In genomic region chr2:160044728-160045127, GRCh38 we compare ENCODE assay signal across 18 cellular contexts. TPM values are rescaled to one million over a fixed set of nuclear protein-coding genes. Genes with fewer than 3 reads are reported as not detected.
DNase-seq lines count a peak whose midpoint lies in the region; ATAC-seq and TF ChIP-seq lines count a peak whose summit lies in the region.
"Had no signal": no experiment of that assay in that cellular context is flagged by ENCODE, and none has a peak within 500 bp of the region (broad histone marks: within the 10 kb centered on the region; RNA-seq: fewer than 3 reads in every experiment).

No MANE protein-coding gene starts in this region.

- TF ChIP-seq POLR2A in esophagus muscularis mucosa (IDR thresholded peaks at IDR 0.05; ENCODE audit: low read depth) = no peak

- TF ChIP-seq CTCF in WTC11 (IDR thresholded peaks at IDR 0.05) (no peak), esophagus muscularis mucosa (IDR thresholded peaks at IDR 0.05) (no peak), osteoblast (IDR thresholded peaks at IDR 0.05; ENCODE audit: extremely low read depth, low read depth, low read length) (no peak), foreskin keratinocyte (conservative IDR thresholded peaks at IDR 0.05) (no peak)

- no peak overlapping the region for H3K27ac Mint-ChIP-seq in WTC11
- H3K27ac Mint-ChIP-seq: CD4-positive, alpha-beta memory T cell; IgD-negative memory B cell had no signal

- no peaks in the 10 kb centered on the region for H3K9me3 Mint-ChIP-seq in WTC11
- H3K9me3 Mint-ChIP-seq: IgD-negative memory B cell had no signal

- TF ChIP-seq EP300 in esophagus muscularis mucosa (IDR thresholded peaks at IDR 0.05) = no peak

- H3K4me1 ChIP-seq in esophagus muscularis mucosa = peaks cover under 1 to 12% (median 12%) of the 10 kb centered on the region in 4 donors
- H3K4me1 ChIP-seq in osteoblast (ENCODE audit: insufficient read depth, low read length) = peaks cover 7% of the 10 kb centered on the region
- no peaks in the 10 kb centered on the region for H3K4me1 ChIP-seq in foreskin keratinocyte

- H3K4me2 ChIP-seq in osteoblast (ENCODE audit: insufficient read depth, low read length) = no peak overlapping the region
- H3K4me2 ChIP-seq: A549 had no signal

- intact Hi-C loops in esophagus muscularis mucosa (cut with DNase I) = no loop called here

- peak; percentile 97 to 99 for DNase-seq in NCI-H526 (lab: John Stamatoyannopoulos, UW)
- no peak for DNase-seq in NCI-H526 treated with DMSO at 0.1 percent for 48 hours (lab: John Stamatoyannopoulos, UW)
- DNase-seq in WTC11 (ENCODE audit: low spot score) = peak; percentile 30
- peak; percentile 45 for DNase-seq in esophagus muscularis mucosa (ENCODE audit: extremely low spot score)
- no peak for DNase-seq in osteoblast (ENCODE audit: insufficient read length, low spot score, missing footprints)
- no peak for DNase-seq in foreskin keratinocyte
- DNase-seq: AML-193; CD4-positive, alpha-beta memory T cell; DMS153; DMS79; GDM1; KG1 had no signal

- CTCF ChIA-PET in WTC11 (lab: Charles Lee) = interaction anchor here (0.6 to 1.6 kb wide), 3 partner anchors 9 to 22 kb away, joined by 3 to 12 read pairs (median 6); no protein-coding TSS in a partner anchor

- H4K20me1 ChIP-seq in osteoblast (ENCODE audit: insufficient read depth, low read length) = no peaks in the 10 kb centered on the region

- no peaks in the 10 kb centered on the region for H3K36me3 ChIP-seq in esophagus muscularis mucosa
- H3K36me3 ChIP-seq in osteoblast (ENCODE audit: insufficient read depth, low read length) = no peaks in the 10 kb centered on the region

- H3K9me3 ChIP-seq in esophagus muscularis mucosa (no peaks in the 10 kb centered on the region), osteoblast (ENCODE audit: low read depth, low read length) (no peaks in the 10 kb centered on the region)
- H3K9me3 ChIP-seq: A549 had no signal

- no peaks in the 10 kb centered on the region for H3K27me3 ChIP-seq in esophagus muscularis mucosa
- no peaks in the 10 kb centered on the region for H3K27me3 ChIP-seq in osteoblast (ENCODE audit: insufficient read depth, low read length)
- H3K27me3 ChIP-seq in foreskin keratinocyte = no peaks in the 10 kb centered on the region

- WGBS in esophagus muscularis mucosa = 96% methylated on average over 8 of the region's 8 CpGs

- H3K4me1 Mint-ChIP-seq in WTC11 = peaks cover 20% of the 10 kb centered on the region
- H3K4me1 Mint-ChIP-seq: IgD-negative memory B cell had no signal

- no peak overlapping the region for H3K4me3 Mint-ChIP-seq in WTC11
- H3K4me3 Mint-ChIP-seq: CD4-positive, alpha-beta memory T cell; IgD-negative memory B cell had no signal

- H3K27me3 Mint-ChIP-seq in WTC11 (ENCODE audit: low read depth) = no peaks in the 10 kb centered on the region

- H3K27ac ChIP-seq in esophagus muscularis mucosa (replicated peaks in 1 of 4) = no peak overlapping the region
- H3K27ac ChIP-seq in osteoblast (ENCODE audit: low read depth, low read length) = no peak overlapping the region
- H3K27ac ChIP-seq in foreskin keratinocyte = no peak overlapping the region
- H3K27ac ChIP-seq: 22Rv1, A549, C4-2B had no signal

- H2AFZ ChIP-seq in osteoblast (ENCODE audit: low read length) = no peak overlapping the region

- no peaks in the 10 kb centered on the region for H3K36me3 Mint-ChIP-seq in WTC11
- H3K36me3 Mint-ChIP-seq: CD4-positive, alpha-beta memory T cell; IgD-negative memory B cell had no signal

- H3K4me3 ChIP-seq in esophagus muscularis mucosa = no peak overlapping the region
- H3K4me3 ChIP-seq in osteoblast (ENCODE audit: insufficient read depth, low read length) = no peak overlapping the region
- H3K4me3 ChIP-seq: A549 had no signal

- no peaks in the 10 kb centered on the region for H3K79me2 ChIP-seq in osteoblast (ENCODE audit: insufficient read depth, low read length)

- POLR2A ChIA-PET in WTC11 (lab: Charles Lee) = no interaction called here

- ATAC-seq in WTC11 (peak; percentile 86), GM21786 (IDR thresholded peaks at IDR 0.05; ENCODE audit: unreplicated experiment) (no peak), foreskin keratinocyte (no peak)
- ATAC-seq: A549, HepG2 had no signal

TF ChIP-seq in WTC11, 78 proteins besides CTCF, POLR2A, EP300 and RAD21:
- TF ChIP-seq ZNF281 (CRISPR knock-in tag; IDR thresholded peaks at IDR 0.05) = no peak
- no peak for TF ChIP-seq RELA (CRISPR knock-in tag; IDR thresholded peaks at IDR 0.05; ENCODE audit: borderline replicate concordance)
- no peak for TF ChIP-seq NFYB (CRISPR knock-in tag; conservative IDR thresholded peaks at IDR 0.05; ENCODE audit: low read depth)
- TF ChIP-seq OVOL2 (CRISPR knock-in tag; IDR thresholded peaks at IDR 0.05; ENCODE audit: borderline replicate concordance) = no peak
- TF ChIP-seq FOXK1 (CRISPR knock-in tag; IDR thresholded peaks at IDR 0.05) = no peak
- no peak for TF ChIP-seq PRDM15 (CRISPR knock-in tag; IDR thresholded peaks at IDR 0.05)
- no peak for TF ChIP-seq ELF4 (CRISPR knock-in tag; IDR thresholded peaks at IDR 0.05; ENCODE audit: low read depth)
- TF ChIP-seq MYBL2 (CRISPR knock-in tag; IDR thresholded peaks at IDR 0.05) = no peak
- TF ChIP-seq IRF1 (CRISPR knock-in tag; IDR thresholded peaks at IDR 0.05) = no peak
- TF ChIP-seq TEAD1 (CRISPR knock-in tag; IDR thresholded peaks at IDR 0.05) = no peak
TF ChIP-seq in WTC11: peak in this region for 0.

RNA-seq across cellular contexts. Expression of gene PLA2R1, which starts 17.7 kb away (rescaled TPM):
- total RNA-seq in WTC11 (2021) = 0.76 to 1.1 TPM (median 0.92 TPM) in 3 replicates
- total RNA-seq in esophagus muscularis mucosa = 1 to 10 TPM; 2.8 to 6.4 (median 5.1) TPM
- total RNA-seq in osteoblast = 19.2 and 19.9 TPM in 2 replicates
- total RNA-seq in foreskin keratinocyte = 9.9 and 10.8 TPM in 2 replicates
- polyA plus RNA-seq in foreskin keratinocyte = 2.9 and 4.5 TPM in 2 replicates
- total RNA-seq: CD4-positive, alpha-beta memory T cell; HepG2 had no signal
- polyA plus RNA-seq: CD4-positive, alpha-beta memory T cell; HepG2; IgD-negative memory B cell had no signal

Comparison
In these comparisons a context has a peak if more than half of its experiments do, and no peak if none do; other contexts are left out.
1. DNase-seq: peak in NCI-H526 (2 of 2), WTC11 (single experiment) and esophagus muscularis mucosa (single experiment); none in NCI-H526 treated with DMSO at 0.1 percent for 48 hours (single experiment), osteoblast (single experiment) and foreskin keratinocyte (0 of 2).